1 cellular context compared by ENCODE assay signal in the genomic region with DNA sequence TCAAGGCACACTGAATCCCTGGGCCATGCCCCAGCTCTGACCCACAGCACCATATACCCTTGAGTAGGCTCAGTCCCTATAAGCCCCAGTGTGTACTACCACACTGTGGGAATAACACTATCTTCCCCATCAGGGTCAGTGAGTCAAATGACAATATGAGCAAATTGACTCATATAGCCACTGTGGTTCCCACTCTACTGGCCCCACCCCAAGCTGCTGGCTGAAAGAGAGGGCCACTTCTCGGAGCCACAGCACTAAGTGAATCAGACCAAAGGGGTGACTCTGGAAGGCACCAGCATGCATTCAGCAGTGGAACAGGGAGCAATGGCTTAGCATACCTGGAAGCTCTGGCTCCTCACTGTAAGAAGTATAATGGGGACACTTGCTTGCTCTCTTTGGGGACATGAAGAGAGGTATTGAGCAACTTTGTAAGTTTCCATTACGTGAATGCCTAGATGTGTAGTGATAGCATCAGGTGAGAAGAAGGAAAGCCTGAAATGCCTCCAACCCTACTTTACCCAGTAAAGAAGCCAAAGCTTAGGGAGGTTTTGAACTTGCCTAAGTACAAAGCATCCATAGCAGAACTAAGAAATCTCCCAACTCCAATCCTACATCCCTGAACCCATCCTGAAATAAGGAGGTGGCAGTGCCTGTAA.
TF ChIP-seq lines count a peak whose summit lies in the region.

No MANE protein-coding gene starts in this region.

TF ChIP-seq in WTC11, 78 proteins besides CTCF, POLR2A, EP300 and RAD21 (continued from another document):
- TF ChIP-seq ZSCAN18 (CRISPR knock-in tag; IDR thresholded peaks at IDR 0.05): no peak
